ENCODE assay signal across 9 cellular contexts in the genomic region with DNA sequence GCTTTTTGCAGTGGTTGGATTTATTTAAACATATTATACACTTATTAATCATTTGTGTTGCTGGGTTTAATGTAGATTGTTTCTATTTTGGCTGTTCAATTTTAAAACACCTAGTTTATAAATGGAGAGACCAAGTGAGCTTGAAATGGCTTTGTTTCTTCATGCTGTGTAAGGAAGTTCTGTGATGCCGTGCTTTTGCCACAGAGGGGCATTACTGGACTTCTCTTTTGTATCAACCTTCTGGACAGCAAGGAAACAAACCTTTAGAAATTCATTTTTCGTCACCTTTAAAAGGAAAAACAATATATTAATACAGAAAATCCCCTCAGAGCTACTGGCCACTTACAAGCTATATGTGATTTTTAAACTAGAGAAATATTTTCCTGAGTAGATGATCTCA.
A peak's percentile ranks its signal among the peaks of the same experiment; 100 is the strongest.
DNase-seq lines count a peak whose midpoint lies in the region; ATAC-seq lines count a peak whose summit lies in the region.
"Had no signal": no experiment of that assay in that cellular context is flagged by ENCODE, and none has a peak within 500 bp of the region (broad histone marks: within the 10 kb centered on the region; RNA-seq: fewer than 3 reads in every experiment).

No MANE protein-coding gene starts in this region.

- H3K18ac ChIP-seq in neuronal stem cell (ENCODE audit: low read length): no peak overlapping the region

- DNase-seq in H4 (ENCODE audit: low spot score) (peak; percentile 28), NCI-H748 (lab: John Stamatoyannopoulos, UW; ENCODE audit: unreplicated experiment) (peak; percentile 55), dedifferentiated amniotic fluid mesenchymal stem cell (ENCODE audit: extremely low spot score) (peak; percentile 51), retina (peak; percentile 12), neuronal stem cell (ENCODE audit: low spot score) (no peak), left ventricle myocardium superior (no peak)
- no peak for DNase-seq in activated CD8-positive, alpha-beta T cell treated with anti-CD3 and anti-CD28 coated beads, Interleukin-2, amount 10 ng/mL, durations not matched to agents 7 days and 5 days
- DNase-seq: NCI-H1436 treated with DMSO at 0.1 percent for 48 hours had no signal

- H2BK15ac ChIP-seq in neuronal stem cell (ENCODE audit: low read length): no peak overlapping the region

- no peak overlapping the region for H3K23ac ChIP-seq in neuronal stem cell (ENCODE audit: low read depth, low read length, poor library complexity)

- intact Hi-C loops in left ventricle myocardium superior (cut with micrococcal nuclease): no loop called here

- no peak overlapping the region for H3K27ac ChIP-seq in neuronal stem cell (replicated peaks; ENCODE audit: low read length)
- H3K27ac ChIP-seq: SJSA1 had no signal

- H3K36me3 ChIP-seq in neuronal stem cell (replicated peaks in 1 of 2; ENCODE audit: control insufficient read depth in 2 of 2, insufficient read depth in 2 of 2, low read length in 2 of 2): no peaks in the 10 kb centered on the region
- H3K36me3 ChIP-seq: SJSA1 had no signal

- no peak overlapping the region for H4K8ac ChIP-seq in neuronal stem cell (ENCODE audit: low read depth, low read length)

- H3K4me1 Mint-ChIP-seq in activated CD8-positive, alpha-beta T cell treated with anti-CD3 and anti-CD28 coated beads, Interleukin-2, amount 10 ng/mL, durations not matched to agents 7 days and 5 days (ENCODE audit: low read depth): no peaks in the 10 kb centered on the region

- CTCF ChIA-PET in activated CD8-positive, alpha-beta T cell treated with anti-CD3 and anti-CD28 coated beads, Interleukin-2, amount 10 ng/mL, durations not matched to agents 7 days and 5 days (lab: Charles Lee): no interaction called here

- no peak overlapping the region for H2BK5ac ChIP-seq in neuronal stem cell (ENCODE audit: low read length)

- no peak overlapping the region for H4K91ac ChIP-seq in neuronal stem cell (ENCODE audit: low read depth, low read length, poor library complexity)

- H3K4me2 ChIP-seq in neuronal stem cell (ENCODE audit: insufficient read depth, low read length, poor library complexity, severe bottlenecking): no peak overlapping the region

- no peaks in the 10 kb centered on the region for H3K79me1 ChIP-seq in neuronal stem cell (ENCODE audit: low read depth, low read length)

- no peak overlapping the region for H3K27ac Mint-ChIP-seq in activated CD8-positive, alpha-beta T cell treated with anti-CD3 and anti-CD28 coated beads, Interleukin-2, amount 10 ng/mL, durations not matched to agents 7 days and 5 days

- WGBS in neuronal stem cell (ENCODE audit: extremely low coverage in 2 of 2, insufficient read length in 2 of 2, insufficient replicate concordance in 1 of 2), 2 donors: no CpG with 5 or more reads among the region's 2 CpGs

- H2BK12ac ChIP-seq in neuronal stem cell (ENCODE audit: low read length): no peak overlapping the region

- H3K9me3 Mint-ChIP-seq in activated CD8-positive, alpha-beta T cell treated with anti-CD3 and anti-CD28 coated beads, Interleukin-2, amount 10 ng/mL, durations not matched to agents 7 days and 5 days (ENCODE audit: insufficient read depth): no peaks in the 10 kb centered on the region

- POLR2A ChIA-PET in activated CD8-positive, alpha-beta T cell treated with anti-CD3 and anti-CD28 coated beads, Interleukin-2, amount 10 ng/mL, durations not matched to agents 7 days and 5 days (lab: Charles Lee): no interaction called here

- no peak overlapping the region for H2AFZ ChIP-seq in neuronal stem cell (ENCODE audit: low read length)

- H3K27me3 Mint-ChIP-seq in activated CD8-positive, alpha-beta T cell treated with anti-CD3 and anti-CD28 coated beads, Interleukin-2, amount 10 ng/mL, durations not matched to agents 7 days and 5 days (ENCODE audit: low read depth): no peaks in the 10 kb centered on the region

- H3K14ac ChIP-seq in neuronal stem cell (ENCODE audit: low read length): no peak overlapping the region

- H3K4me3 Mint-ChIP-seq in activated CD8-positive, alpha-beta T cell treated with anti-CD3 and anti-CD28 coated beads, Interleukin-2, amount 10 ng/mL, durations not matched to agents 7 days and 5 days: no peak overlapping the region

- no peaks in the 10 kb centered on the region for H3K36me3 Mint-ChIP-seq in activated CD8-positive, alpha-beta T cell treated with anti-CD3 and anti-CD28 coated beads, Interleukin-2, amount 10 ng/mL, durations not matched to agents 7 days and 5 days (ENCODE audit: low read depth)

- H3K4ac ChIP-seq in neuronal stem cell (ENCODE audit: low read length): no peak overlapping the region

- H3K4me1 ChIP-seq in neuronal stem cell (ENCODE audit: control insufficient read depth in 2 of 2, insufficient read depth in 1 of 2, low read depth in 1 of 2, low read length in 2 of 2): no peaks in the 10 kb centered on the region
- H3K4me1 ChIP-seq: SJSA1 had no signal

- H2AK5ac ChIP-seq in neuronal stem cell (ENCODE audit: low read depth, low read length): no peak overlapping the region

- H3K27me3 ChIP-seq in neuronal stem cell (ENCODE audit: control insufficient read depth in 3 of 3, insufficient read depth in 3 of 3, low read depth in 1 of 3, low read length in 3 of 3): no peaks in the 10 kb centered on the region
- H3K27me3 ChIP-seq: SJSA1 had no signal

- H3K9me3 ChIP-seq in neuronal stem cell (replicated peaks in 1 of 2; ENCODE audit: control insufficient read depth in 2 of 2, insufficient read depth in 1 of 2, low read depth in 1 of 2, low read length in 2 of 2): no peaks in the 10 kb centered on the region
- H3K9me3 ChIP-seq: SJSA1 had no signal

- H2BK120ac ChIP-seq in neuronal stem cell (ENCODE audit: low read depth, low read length): no peak overlapping the region

- no peak for ATAC-seq in activated CD8-positive, alpha-beta T cell treated with anti-CD3 and anti-CD28 coated beads, Interleukin-2, amount 10 ng/mL, durations not matched to agents 7 days and 5 days
- no peak for ATAC-seq in left ventricle myocardium superior

- H3K9ac ChIP-seq in neuronal stem cell (ENCODE audit: low read depth, low read length, poor library complexity): no peak overlapping the region

- H3K4me3 ChIP-seq in neuronal stem cell (ENCODE audit: low read length in 2 of 2): no peak overlapping the region
- H3K4me3 ChIP-seq: SJSA1 had no signal

Comparison
In these comparisons a context has a peak if more than half of its experiments do, and no peak if none do; other contexts are left out.
1. DNase-seq: peak in H4 (single experiment), NCI-H748 (single experiment), dedifferentiated amniotic fluid mesenchymal stem cell (single experiment) and retina (single experiment); none in activated CD8-positive, alpha-beta T cell treated with anti-CD3 and anti-CD28 coated beads, Interleukin-2, amount 10 ng/mL, durations not matched to agents 7 days and 5 days (single experiment), neuronal stem cell (single experiment) and left ventricle myocardium superior (single experiment).